ENCODE assay signal across 18 cellular contexts in genomic region chr16:84455031-84455430, GRCh38.
"Had no signal": no experiment of that assay in that cellular context is flagged by ENCODE, and none has a peak within 500 bp of the region (broad histone marks: within the 10 kb centered on the region; RNA-seq: fewer than 3 reads in every experiment).

No MANE protein-coding gene starts in this region.

- H3K4me3 ChIP-seq: breast epithelium had no signal

- H3K27me3 Mint-ChIP-seq: activated naive CD4-positive, alpha-beta T cell treated with anti-CD3 and anti-CD28 coated beads, Interleukin-2, amount 50 U/mL, for 24 hours had no signal

- H3K27ac Mint-ChIP-seq: activated naive CD4-positive, alpha-beta T cell treated with anti-CD3 and anti-CD28 coated beads, Interleukin-2, amount 50 U/mL, for 24 hours; activated T-cell treated with anti-CD3 and anti-CD28 coated beads, Interleukin-2, amount 50 U/mL, for 72 hours; activated T-helper 2 cell treated with anti-CD3 and anti-CD28 coated beads, Interferon-gamma antibody, Interleukin-2, Interleukin-4, amounts not matched to agents 10 μg/mL and 5 μg/mL and 100 μg/mL, durations not matched to agents 14 hours and 24 hours and 36 hours; T-helper 1 cell treated with Interleukin-12 subunit alpha and Interleukin-12 subunit beta and Interleukin-4 antibody, amounts not matched to agents 30 μg/mL and 1 μg/mL, for 36 hours; WTC11 had no signal

- H3K4me3 Mint-ChIP-seq: activated naive CD4-positive, alpha-beta T cell treated with anti-CD3 and anti-CD28 coated beads, Interleukin-2, amount 50 U/mL, for 24 hours; activated T-cell treated with anti-CD3 and anti-CD28 coated beads, Interleukin-2, amount 50 U/mL, for 72 hours; T-helper 1 cell treated with Interleukin-12 subunit alpha and Interleukin-12 subunit beta and Interleukin-4 antibody, amounts not matched to agents 30 μg/mL and 1 μg/mL, for 36 hours; WTC11 had no signal

- H3K4me1 Mint-ChIP-seq: activated naive CD4-positive, alpha-beta T cell treated with anti-CD3 and anti-CD28 coated beads, Interleukin-2, amount 50 U/mL, for 24 hours; WTC11 had no signal

- H3K36me3 Mint-ChIP-seq: activated naive CD4-positive, alpha-beta T cell treated with anti-CD3 and anti-CD28 coated beads, Interleukin-2, amount 50 U/mL, for 24 hours; WTC11 had no signal

- H3K27ac ChIP-seq: breast epithelium had no signal

- H3K9me3 Mint-ChIP-seq: activated naive CD4-positive, alpha-beta T cell treated with anti-CD3 and anti-CD28 coated beads, Interleukin-2, amount 50 U/mL, for 24 hours; activated T-helper 2 cell treated with anti-CD3 and anti-CD28 coated beads, Interferon-gamma antibody, Interleukin-2, Interleukin-4, amounts not matched to agents 10 μg/mL and 5 μg/mL and 100 μg/mL, durations not matched to agents 14 hours and 24 hours and 36 hours; T-helper 1 cell treated with Interleukin-12 subunit alpha and Interleukin-12 subunit beta and Interleukin-4 antibody, amounts not matched to agents 30 μg/mL and 1 μg/mL, for 36 hours; WTC11 had no signal

- DNase-seq: activated CD4-positive, alpha-beta T cell treated with anti-CD3 and anti-CD28 coated beads for 48 hours; activated CD4-positive, alpha-beta T cell treated with anti-CD3 and anti-CD28 coated beads, Interleukin-2, amount 50 U/mL, for 4 hours; activated naive CD4-positive, alpha-beta T cell; activated T-cell treated with anti-CD3 and anti-CD28 coated beads for 4 hours; activated T-cell treated with anti-CD3 and anti-CD28 coated beads, Interleukin-2, amount 50 U/mL, for 72 hours; MM.1S; NCI-H1105; NCI-H1436 treated with DMSO at 0.1 percent for 48 hours; NCI-H187; NCI-H2081; NCI-H510A treated with DMSO at 0.1 percent for 48 hours; NCI-H69; SHP77 treated with DMSO at 0.1 percent for 48 hours had no signal
